In genomic region chr1:98939471-98939870, GRCh38 we compare ENCODE assay signal across 29 cellular contexts.
"Had no signal": no experiment of that assay in that cellular context is flagged by ENCODE, and none has a peak within 500 bp of the region (broad histone marks: within the 10 kb centered on the region; RNA-seq: fewer than 3 reads in every experiment).

No MANE protein-coding gene starts in this region.

- H3K9me3 ChIP-seq: body of pancreas, esophagus muscularis mucosa, heart left ventricle had no signal

- H3K4me3 ChIP-seq: body of pancreas, esophagus muscularis mucosa, heart left ventricle had no signal

- H3K27ac ChIP-seq: body of pancreas, esophagus muscularis mucosa, heart left ventricle, WERI-Rb-1 had no signal

- H3K4me1 ChIP-seq: body of pancreas, esophagus muscularis mucosa, heart left ventricle had no signal

- DNase-seq: activated B cell treated with CpG ODN at 0.5 μM for 24 hours; activated CD4-positive, alpha-beta T cell treated with anti-CD3 and anti-CD28 coated beads for 48 hours; activated CD4-positive, alpha-beta T cell treated with anti-CD3 and anti-CD28 coated beads, Interleukin-2, amount 50 U/mL, for 1 hour; activated CD4-positive, alpha-beta T cell treated with anti-CD3 and anti-CD28 coated beads, Interleukin-2, amount 50 U/mL, for 48 hours; activated CD8-positive, alpha-beta memory T cell treated with anti-CD3 and anti-CD28 coated beads for 24 hours; activated CD8-positive, alpha-beta T cell treated with anti-CD3 and anti-CD28 coated beads for 36 hours; activated effector memory CD4-positive, alpha-beta T cell treated with Interleukin-2 at 50 U/mL for 16 hours; activated gamma-delta T cell treated with Interleukin-2 at 50 U/mL for 16 hours; activated naive CD4-positive, alpha-beta T cell treated with anti-CD3 and anti-CD28 coated beads, Interleukin-2, amount 50 U/mL, for 16 hours; activated naive CD4-positive, alpha-beta T cell treated with Interleukin-2 at 50 U/mL for 16 hours; activated T-cell treated with anti-CD3 and anti-CD28 coated beads, Interleukin-2, amount 50 U/mL, for 4 hours; amniotic stem cell; anterior cingulate cortex; body of pancreas; caudate nucleus; cortex of kidney; dermis blood vessel endothelial cell; effector CD4-positive, alpha-beta T cell; effector memory CD8-positive, alpha-beta T cell; erythroblast; foreskin fibroblast; glutamatergic neuron; heart left ventricle; T-helper 17 cell; T1000; WERI-Rb-1 had no signal

- ATAC-seq: activated CD4-positive, CD25-positive, alpha-beta regulatory T cell treated with anti-CD3 and anti-CD28 coated beads, Interleukin-2, amount 50 U/mL, for 24 hours; activated CD8-positive, alpha-beta T cell treated with anti-CD3 and anti-CD28 coated beads for 36 hours; activated T-cell treated with anti-CD3 and anti-CD28 coated beads, Interleukin-2, amount 50 U/mL, for 4 hours; activated T-helper 17 cell treated with anti-CD3 and anti-CD28 coated beads, Interleukin-2, amount 50 U/mL, for 72 hours; body of pancreas; heart left ventricle; T-helper 17 cell had no signal

- H3K27me3 ChIP-seq: body of pancreas, esophagus muscularis mucosa had no signal

- H3K36me3 ChIP-seq: esophagus muscularis mucosa, heart left ventricle, WERI-Rb-1 had no signal
